In the genomic region with DNA sequence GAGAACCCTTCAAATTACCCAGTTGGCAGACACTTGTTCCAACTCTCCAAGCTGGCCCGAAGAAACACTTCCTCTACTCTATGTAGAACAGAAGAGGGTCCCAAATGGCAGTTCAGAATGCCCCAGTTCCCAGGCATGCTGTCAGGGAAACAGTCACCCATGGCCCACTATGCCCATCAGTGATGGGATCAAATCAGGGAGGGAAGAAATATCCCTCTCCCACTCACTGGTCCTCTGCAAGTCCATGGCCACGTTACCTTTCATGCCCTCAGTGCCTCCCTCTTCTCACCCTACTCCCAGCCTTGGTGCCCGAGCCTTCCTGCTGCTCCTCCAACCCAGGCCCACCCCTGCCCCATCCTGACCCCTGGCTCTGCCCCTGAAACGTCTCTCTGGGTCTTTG, we compare ENCODE assay signal across 18 cellular contexts. TPM values are rescaled to one million over a fixed set of nuclear protein-coding genes. Genes with fewer than 3 reads are reported as not detected.
DNase-seq lines count a peak whose midpoint lies in the region; ATAC-seq and TF ChIP-seq lines count a peak whose summit lies in the region.
"Had no signal": no experiment of that assay in that cellular context is flagged by ENCODE, and none has a peak within 500 bp of the region (broad histone marks: within the 10 kb centered on the region; RNA-seq: fewer than 3 reads in every experiment).

No MANE protein-coding gene starts in this region.

- H3K9me3 ChIP-seq in CD4-positive, CD25-positive, alpha-beta regulatory T cell (ENCODE audit: control insufficient read depth in 2 of 2, low read length in 2 of 2) = no peaks in the 10 kb centered on the region
- H3K9me3 ChIP-seq in upper lobe of right lung = no peaks in the 10 kb centered on the region
- H3K9me3 ChIP-seq in smooth muscle cell (replicated peaks; ENCODE audit: low read depth) = no peaks in the 10 kb centered on the region

- no peak for DNase-seq in activated CD4-positive, alpha-beta memory T cell treated with anti-CD3 and anti-CD28 coated beads for 36 hours
- DNase-seq in activated CD4-positive, alpha-beta memory T cell treated with anti-CD3 and anti-CD28 coated beads, Interleukin-2, amount 10 ng/mL, durations not matched to agents 7 days and 5 days = no peak
- no peak for DNase-seq in CD4-positive, CD25-positive, alpha-beta regulatory T cell
- DNase-seq in natural killer cell (no peak), upper lobe of right lung (no peak), smooth muscle cell (lab: John Stamatoyannopoulos, UW; ENCODE audit: unreplicated experiment) (no peak)
- DNase-seq in stimulated activated CD4-positive, alpha-beta T cell treated with anti-CD3 and anti-CD28 coated beads, Interleukin-4, amount 100 ng/mL, for 1 hour = no peak
- DNase-seq: KBM-7, NCI-H1417 treated with DMSO at 0.1 percent for 48 hours, NCI-H2029, NCI-H2171, NCI-H446, OCI-M1, RPMI8226 had no signal

- TF ChIP-seq CTCF in natural killer cell (IDR thresholded peaks at IDR 0.05) = no peak
- no peak for TF ChIP-seq CTCF in upper lobe of right lung (IDR thresholded peaks at IDR 0.05)
- TF ChIP-seq CTCF in smooth muscle cell (IDR thresholded peaks at IDR 0.05; ENCODE audit: borderline replicate concordance, insufficient read depth, poor library complexity, severe bottlenecking) = no peak

- no peak overlapping the region for H3K4me3 Mint-ChIP-seq in activated CD4-positive, alpha-beta memory T cell treated with anti-CD3 and anti-CD28 coated beads for 36 hours
- no peak overlapping the region for H3K4me3 Mint-ChIP-seq in activated CD4-positive, alpha-beta memory T cell treated with anti-CD3 and anti-CD28 coated beads, Interleukin-2, amount 10 ng/mL, durations not matched to agents 7 days and 5 days
- no peak overlapping the region for H3K4me3 Mint-ChIP-seq in CD4-positive, CD25-positive, alpha-beta regulatory T cell
- no peak overlapping the region for H3K4me3 Mint-ChIP-seq in activated T-helper 17 cell treated with anti-CD3 and anti-CD28 coated beads, Interleukin-2, amount 50 U/mL, for 72 hours
- H3K4me3 Mint-ChIP-seq in natural killer cell = no peak overlapping the region
- H3K4me3 Mint-ChIP-seq: GM23338 had no signal

- H3K36me3 ChIP-seq in CD4-positive, CD25-positive, alpha-beta regulatory T cell (ENCODE audit: control insufficient read depth, insufficient read depth, low read length) = peaks cover 70% of the 10 kb centered on the region
- H3K36me3 ChIP-seq in upper lobe of right lung = peaks cover 43% of the 10 kb centered on the region
- H3K36me3 ChIP-seq in smooth muscle cell (ENCODE audit: low read depth) = no peaks in the 10 kb centered on the region

- H3K27me3 ChIP-seq in CD4-positive, CD25-positive, alpha-beta regulatory T cell (ENCODE audit: control insufficient read depth, insufficient read depth, low read length) = no peaks in the 10 kb centered on the region
- H3K27me3 ChIP-seq in upper lobe of right lung = no peaks in the 10 kb centered on the region
- no peaks in the 10 kb centered on the region for H3K27me3 ChIP-seq in smooth muscle cell (ENCODE audit: low read depth)

- H3K79me2 ChIP-seq in smooth muscle cell (ENCODE audit: low read depth) = no peaks in the 10 kb centered on the region

- H3K4me3 ChIP-seq in CD4-positive, CD25-positive, alpha-beta regulatory T cell (ENCODE audit: low read depth, low read length) = no peak overlapping the region
- H3K4me3 ChIP-seq in upper lobe of right lung (no peak overlapping the region), smooth muscle cell (no peak overlapping the region)
- H3K4me3 ChIP-seq: GM23338 had no signal

- WGBS in smooth muscle cell (ENCODE audit: low lambda C conversion rate) = 48% methylated on average over 4 of the region's 4 CpGs

- no peaks in the 10 kb centered on the region for H3K9me3 Mint-ChIP-seq in activated CD4-positive, alpha-beta memory T cell treated with anti-CD3 and anti-CD28 coated beads for 36 hours
- H3K9me3 Mint-ChIP-seq in activated CD4-positive, alpha-beta memory T cell treated with anti-CD3 and anti-CD28 coated beads, Interleukin-2, amount 10 ng/mL, durations not matched to agents 7 days and 5 days = no peaks in the 10 kb centered on the region
- no peaks in the 10 kb centered on the region for H3K9me3 Mint-ChIP-seq in CD4-positive, CD25-positive, alpha-beta regulatory T cell
- H3K9me3 Mint-ChIP-seq in activated T-helper 17 cell treated with anti-CD3 and anti-CD28 coated beads, Interleukin-2, amount 50 U/mL, for 72 hours = no peaks in the 10 kb centered on the region
- H3K9me3 Mint-ChIP-seq in natural killer cell = no peaks in the 10 kb centered on the region
- H3K9me3 Mint-ChIP-seq: GM23338 had no signal

- no peak overlapping the region for H2AFZ ChIP-seq in smooth muscle cell (ENCODE audit: low read depth)
- H2AFZ ChIP-seq: GM23338 had no signal

- H3K36me3 Mint-ChIP-seq in activated CD4-positive, alpha-beta memory T cell treated with anti-CD3 and anti-CD28 coated beads for 36 hours = peaks cover 36% of the 10 kb centered on the region
- peaks cover 78% of the 10 kb centered on the region for H3K36me3 Mint-ChIP-seq in activated CD4-positive, alpha-beta memory T cell treated with anti-CD3 and anti-CD28 coated beads, Interleukin-2, amount 10 ng/mL, durations not matched to agents 7 days and 5 days (ENCODE audit: low read depth)
- H3K36me3 Mint-ChIP-seq in CD4-positive, CD25-positive, alpha-beta regulatory T cell = peaks cover 54% of the 10 kb centered on the region
- peaks cover 92% of the 10 kb centered on the region for H3K36me3 Mint-ChIP-seq in activated T-helper 17 cell treated with anti-CD3 and anti-CD28 coated beads, Interleukin-2, amount 50 U/mL, for 72 hours (ENCODE audit: low read depth)
- H3K36me3 Mint-ChIP-seq in natural killer cell = peaks cover 14% of the 10 kb centered on the region

- H4K20me1 ChIP-seq in smooth muscle cell (ENCODE audit: low read depth) = no peaks in the 10 kb centered on the region

- no peak for ATAC-seq in CD4-positive, CD25-positive, alpha-beta regulatory T cell (ENCODE audit: low read depth in 2 of 2)
- ATAC-seq in activated T-helper 17 cell treated with anti-CD3 and anti-CD28 coated beads, Interleukin-2, amount 50 U/mL, for 72 hours (replicated peaks) = no peak
- ATAC-seq in natural killer cell = no peak
- ATAC-seq in upper lobe of right lung = no peak
- ATAC-seq: GM23338 had no signal

- peak overlapping the region; percentile 45 for H3K27ac Mint-ChIP-seq in activated CD4-positive, alpha-beta memory T cell treated with anti-CD3 and anti-CD28 coated beads for 36 hours
- H3K27ac Mint-ChIP-seq in activated CD4-positive, alpha-beta memory T cell treated with anti-CD3 and anti-CD28 coated beads, Interleukin-2, amount 10 ng/mL, durations not matched to agents 7 days and 5 days = no peak overlapping the region
- peak overlapping the region; percentile 10 to 71 (median 46) for H3K27ac Mint-ChIP-seq in CD4-positive, CD25-positive, alpha-beta regulatory T cell
- H3K27ac Mint-ChIP-seq in activated T-helper 17 cell treated with anti-CD3 and anti-CD28 coated beads, Interleukin-2, amount 50 U/mL, for 72 hours = peak overlapping the region; percentile 66
- peak overlapping the region; percentile 18 to 54 for H3K27ac Mint-ChIP-seq in natural killer cell
- H3K27ac Mint-ChIP-seq: GM23338 had no signal

- H3K27me3 Mint-ChIP-seq in activated CD4-positive, alpha-beta memory T cell treated with anti-CD3 and anti-CD28 coated beads for 36 hours = no peaks in the 10 kb centered on the region
- H3K27me3 Mint-ChIP-seq in activated CD4-positive, alpha-beta memory T cell treated with anti-CD3 and anti-CD28 coated beads, Interleukin-2, amount 10 ng/mL, durations not matched to agents 7 days and 5 days = no peaks in the 10 kb centered on the region
- no peaks in the 10 kb centered on the region for H3K27me3 Mint-ChIP-seq in CD4-positive, CD25-positive, alpha-beta regulatory T cell
- H3K27me3 Mint-ChIP-seq in activated T-helper 17 cell treated with anti-CD3 and anti-CD28 coated beads, Interleukin-2, amount 50 U/mL, for 72 hours = no peaks in the 10 kb centered on the region
- H3K27me3 Mint-ChIP-seq in natural killer cell (ENCODE audit: low read depth in 2 of 2) = no peaks in the 10 kb centered on the region

- H3K27ac ChIP-seq in CD4-positive, CD25-positive, alpha-beta regulatory T cell (ENCODE audit: insufficient read depth, low read length, poor library complexity, severe bottlenecking) = no peak overlapping the region
- no peak overlapping the region for H3K27ac ChIP-seq in upper lobe of right lung
- no peak overlapping the region for H3K27ac ChIP-seq in smooth muscle cell (ENCODE audit: low read depth)

- CTCF ChIA-PET in activated CD4-positive, alpha-beta memory T cell treated with anti-CD3 and anti-CD28 coated beads for 36 hours (lab: Charles Lee) = interaction anchor here (0.7 to 6.0 kb wide), 2 partner anchors 19 to 36 kb away, joined by 3 to 96 read pairs; no protein-coding TSS in a partner anchor
- CTCF ChIA-PET in activated CD4-positive, alpha-beta memory T cell treated with anti-CD3 and anti-CD28 coated beads, Interleukin-2, amount 10 ng/mL, durations not matched to agents 7 days and 5 days (lab: Charles Lee) = interaction anchor here (0.9 to 2.2 kb wide), 3 partner anchors 20 to 36 kb away, joined by 3 to 21 read pairs (median 3); no protein-coding TSS in a partner anchor

- intact Hi-C loops in activated CD4-positive, alpha-beta memory T cell treated with anti-CD3 and anti-CD28 coated beads for 36 hours (cut with micrococcal nuclease) = no loop called here
- intact Hi-C loops in natural killer cell (cut with micrococcal nuclease) = loop anchor here (5.0 kb wide), 1 partner anchor 133 kb away; no protein-coding TSS in a partner anchor
- intact Hi-C loops in upper lobe of right lung (cut with DNase I) = loop anchor here (5.0 kb wide), 1 partner anchor 38 kb away; no protein-coding TSS in a partner anchor

- peaks cover 12% of the 10 kb centered on the region for H3K4me1 Mint-ChIP-seq in activated CD4-positive, alpha-beta memory T cell treated with anti-CD3 and anti-CD28 coated beads for 36 hours (ENCODE audit: low read depth)
- peaks cover 2% of the 10 kb centered on the region for H3K4me1 Mint-ChIP-seq in activated CD4-positive, alpha-beta memory T cell treated with anti-CD3 and anti-CD28 coated beads, Interleukin-2, amount 10 ng/mL, durations not matched to agents 7 days and 5 days
- peaks cover 11 to 26% (median 18%) of the 10 kb centered on the region in 4 donors for H3K4me1 Mint-ChIP-seq in CD4-positive, CD25-positive, alpha-beta regulatory T cell
- H3K4me1 Mint-ChIP-seq in activated T-helper 17 cell treated with anti-CD3 and anti-CD28 coated beads, Interleukin-2, amount 50 U/mL, for 72 hours = peaks cover 15% of the 10 kb centered on the region
- peaks cover 10 to 24% of the 10 kb centered on the region in 2 donors for H3K4me1 Mint-ChIP-seq in natural killer cell

- no peaks in the 10 kb centered on the region for H3K4me1 ChIP-seq in CD4-positive, CD25-positive, alpha-beta regulatory T cell (ENCODE audit: control insufficient read depth, insufficient read depth, low read length, poor library complexity, severe bottlenecking)
- H3K4me1 ChIP-seq in upper lobe of right lung = peaks cover 4% of the 10 kb centered on the region
- H3K4me1 ChIP-seq in smooth muscle cell (ENCODE audit: low read depth) = peaks cover 5% of the 10 kb centered on the region

- POLR2A ChIA-PET in activated CD4-positive, alpha-beta memory T cell treated with anti-CD3 and anti-CD28 coated beads for 36 hours (lab: Charles Lee) = interaction anchor here (1.1 kb wide), 1 partner anchor 16 kb away, joined by 3 read pairs; the partner anchor contains the start of gene APOL3
- POLR2A ChIA-PET in activated CD4-positive, alpha-beta memory T cell treated with anti-CD3 and anti-CD28 coated beads, Interleukin-2, amount 10 ng/mL, durations not matched to agents 7 days and 5 days (lab: Charles Lee) = no interaction called here

- H3F3A ChIP-seq in smooth muscle cell (ENCODE audit: low read depth) = no peaks in the 10 kb centered on the region

- no peak overlapping the region for H3K9ac ChIP-seq in smooth muscle cell (ENCODE audit: low read depth)

- H3K4me2 ChIP-seq in smooth muscle cell = no peak overlapping the region
- H3K4me2 ChIP-seq: GM23338 had no signal

RNA-seq across cellular contexts. Expression of gene APOL3, which starts 16.6 kb away (rescaled TPM):
- total RNA-seq in activated CD4-positive, alpha-beta memory T cell treated with anti-CD3 and anti-CD28 coated beads for 36 hours = 10 to 100 TPM; 63.9 to 66.7 TPM
- 100 to 1,000 TPM; 119 to 121 TPM for total RNA-seq in activated CD4-positive, alpha-beta memory T cell treated with anti-CD3 and anti-CD28 coated beads, Interleukin-2, amount 10 ng/mL, durations not matched to agents 7 days and 5 days
- 177 TPM for total RNA-seq in CD4-positive, CD25-positive, alpha-beta regulatory T cell
- 10 to 100 TPM; 62.5 to 75.4 (median 68.1) TPM for polyA plus RNA-seq in CD4-positive, CD25-positive, alpha-beta regulatory T cell
- 100 to 1,000 TPM in 1 of 2 donors, 10 to 100 TPM in 1; 99.3 to 118 TPM for total RNA-seq in activated T-helper 17 cell treated with anti-CD3 and anti-CD28 coated beads, Interleukin-2, amount 50 U/mL, for 72 hours
- total RNA-seq in natural killer cell (100 to 1,000 TPM; 105 to 166 (median 111) TPM), upper lobe of right lung (58.2 TPM), smooth muscle cell (0.40 TPM in 1 of 2 replicates, not detected in the other)
- polyA plus RNA-seq in smooth muscle cell = 0.24 TPM in 1 of 2 replicates, not detected in the other
- total RNA-seq: GM23338 had no signal
- polyA plus RNA-seq: GM23338 had no signal

RNA-seq across cellular contexts. Expression of gene APOL4, which starts 57.7 kb away (rescaled TPM):
- under 1 TPM; 0.53 to 0.67 TPM for total RNA-seq in activated CD4-positive, alpha-beta memory T cell treated with anti-CD3 and anti-CD28 coated beads for 36 hours
- 1 to 10 TPM; 7.5 to 7.6 TPM for total RNA-seq in activated CD4-positive, alpha-beta memory T cell treated with anti-CD3 and anti-CD28 coated beads, Interleukin-2, amount 10 ng/mL, durations not matched to agents 7 days and 5 days
- total RNA-seq in CD4-positive, CD25-positive, alpha-beta regulatory T cell = not detected
- polyA plus RNA-seq in CD4-positive, CD25-positive, alpha-beta regulatory T cell = not detected
- total RNA-seq in activated T-helper 17 cell treated with anti-CD3 and anti-CD28 coated beads, Interleukin-2, amount 50 U/mL, for 72 hours = 1 to 10 TPM in 1 of 2 donors, under 1 TPM in 1; 0.56 to 1.2 TPM
- under 1 TPM in 1 of 3 donors, not detected in 2; 0.70 TPM for total RNA-seq in natural killer cell
- 14.3 TPM for total RNA-seq in upper lobe of right lung
- 0.40 and 0.45 TPM in 2 replicates for total RNA-seq in smooth muscle cell
- polyA plus RNA-seq in smooth muscle cell = 0.97 TPM in 1 of 2 replicates, not detected in the other
- total RNA-seq: A172, Daoy, GM23338 had no signal
- polyA plus RNA-seq: GM23338 had no signal

Comparison
In these comparisons a context has a peak if more than half of its experiments do, and no peak if none do; other contexts are left out.
1. RNA of gene APOL3, which starts 16.6 kb away (total RNA-seq): 177 TPM in CD4-positive, CD25-positive, alpha-beta regulatory T cell (single experiment), 119 to 121 TPM in activated CD4-positive, alpha-beta memory T cell treated with anti-CD3 and anti-CD28 coated beads, Interleukin-2, amount 10 ng/mL, durations not matched to agents 7 days and 5 days, 99.3 to 118 TPM in activated T-helper 17 cell treated with anti-CD3 and anti-CD28 coated beads, Interleukin-2, amount 50 U/mL, for 72 hours, 105 to 166 TPM in natural killer cell, 63.9 to 66.7 TPM in activated CD4-positive, alpha-beta memory T cell treated with anti-CD3 and anti-CD28 coated beads for 36 hours and 58.2 TPM in upper lobe of right lung (single experiment); 0.40 TPM in smooth muscle cell; every median in the first group is over 10 times any median in the second.